8 cellular contexts compared by ENCODE assay signal in genomic region chr6:131914967-131915751, GRCh38. TPM values are rescaled to one million over a fixed set of nuclear protein-coding genes. Genes with fewer than 3 reads are reported as not detected.
A peak's percentile ranks its signal among the peaks of the same experiment; 100 is the strongest.
DNase-seq lines count a peak whose midpoint lies in the region; ATAC-seq and TF ChIP-seq lines count a peak whose summit lies in the region.

No MANE protein-coding gene starts in this region.

- TF ChIP-seq RAD21 in IMR-90 (IDR thresholded peaks at IDR 0.05; ENCODE audit: low read length), result peak; percentile 89

- dilution Hi-C loops in IMR-90 (cut with HindIII; ENCODE audit: low sequenced_read_pairs, unreplicated experiment), result no loop called here

- H3K79me1 ChIP-seq in IMR-90 (ENCODE audit: low read depth in 1 of 2, low read length in 2 of 2), result no peaks in the 10 kb centered on the region

- no peak overlapping the region for H3K4me2 ChIP-seq in IMR-90 (ENCODE audit: low read depth, low read length)

- DNase-seq in ELF-1 (ENCODE audit: low read depth, low spot score) (peak; percentile 32), IMR-90 (peak; percentile 89), SHP77 treated with DMSO at 0.1 percent for 48 hours (lab: John Stamatoyannopoulos, UW) (peak; percentile 20), adrenal gland (peak; percentile 56 to 84 (median 74)), heart right ventricle (peak in 1 of 2 donors; percentile 63), retina (peak; percentile 64), cortex of kidney (lab: John Stamatoyannopoulos, UW) (no peak)

- POLR2A ChIA-PET in IMR-90 (lab: Charles Lee; ENCODE audit: unreplicated experiment), result interaction anchor here (0.6 to 0.9 kb wide), 2 partner anchors 36 to 182 kb away, joined by 4 to 5 read pairs; partner anchors contain the start of gene CCN2

- TF ChIP-seq POLR2A in IMR-90 (IDR thresholded peaks at IDR 0.05; ENCODE audit: low read depth, low read length), result no peak
- no peak for TF ChIP-seq POLR2A in adrenal gland (IDR thresholded peaks at IDR 0.05)

- H3K27me3 ChIP-seq in IMR-90 (ENCODE audit: control insufficient read depth, insufficient read depth, low read length) (no peaks in the 10 kb centered on the region), adrenal gland (no peaks in the 10 kb centered on the region), heart right ventricle (peaks cover 0 to 40% (median 14%) of the 10 kb centered on the region in 7 donors)

- intact Hi-C loops in IMR-90 (cut with micrococcal nuclease), result loop anchor here (2.0 to 5.0 kb wide), 4 partner anchors 108 to 570 kb away; partner anchors contain the start of gene ENPP1
- intact Hi-C loops in adrenal gland (cut with DNase I), result loop anchor here (5.0 to 10.0 kb wide), 3 partner anchors 133 to 307 kb away; no protein-coding TSS in a partner anchor
- intact Hi-C loops in heart right ventricle (cut with DNase I), result loop anchor here in 7 of 10 donors (5.0 to 10.0 kb wide), 5 partner anchors 130 to 570 kb away; no protein-coding TSS in a partner anchor

- peak overlapping the region; percentile 17 for H2AK9ac ChIP-seq in IMR-90 (replicated peaks; ENCODE audit: low read depth, low read length, poor library complexity)

- H3K14ac ChIP-seq in IMR-90 (replicated peaks; ENCODE audit: low read depth, low read length), result peak overlapping the region; percentile 61

- peak overlapping the region; percentile 79; the same call in 1 of the 2 replicates for H2AK5ac ChIP-seq in IMR-90 (ENCODE audit: low read depth, low read length)

- no peaks in the 10 kb centered on the region for H4K20me1 ChIP-seq in IMR-90 (ENCODE audit: insufficient read depth, low read length)

- H4K91ac ChIP-seq in IMR-90 (ENCODE audit: insufficient read depth, low read depth, low read length), result no peak overlapping the region

- H3K27ac ChIP-seq in IMR-90 (ENCODE audit: insufficient read depth, low read length), result no peak overlapping the region
- no peak overlapping the region for H3K27ac ChIP-seq in adrenal gland
- H3K27ac ChIP-seq in heart right ventricle, result no peak overlapping the region

- H4K8ac ChIP-seq in IMR-90 (ENCODE audit: low read depth in 2 of 2, low read length in 2 of 2), result peak overlapping the region in 1 of 2 experiments; percentile 37; a peak in 1 of 4 replicates

- no peak overlapping the region for H4K5ac ChIP-seq in IMR-90 (ENCODE audit: low read depth, low read length)

- H3K9me1 ChIP-seq in IMR-90 (ENCODE audit: insufficient read depth, low read length), result 0 out of 2 replicates have a peak, but pooled peaks cover 3% of the 10 kb centered on the region

- peak overlapping the region; percentile 61 for H3K4ac ChIP-seq in IMR-90 (ENCODE audit: low read depth, low read length)

- peak overlapping the region; percentile 87 for H2BK15ac ChIP-seq in IMR-90 (ENCODE audit: low read depth, low read length)

- H2AFZ ChIP-seq in IMR-90 (replicated peaks; ENCODE audit: low read length, poor library complexity), result peak overlapping the region; percentile 47

- peak overlapping the region; percentile 73; the same call in 1 of the 2 replicates for H2BK120ac ChIP-seq in IMR-90 (ENCODE audit: low read depth, low read length)

- H2BK20ac ChIP-seq in IMR-90 (ENCODE audit: low read depth, low read length), result peak overlapping the region; percentile 86

- BruUV-seq in IMR-90 (replicated peaks; lab: Mats Ljungman, UMichigan), result no TSS peak

- H3K56ac ChIP-seq in IMR-90 (ENCODE audit: extremely low read depth, insufficient read depth, low read length), result no peak overlapping the region

- H3K9me3 ChIP-seq in IMR-90 (ENCODE audit: control insufficient read depth, insufficient read depth, low read length), result no peaks in the 10 kb centered on the region
- no peaks in the 10 kb centered on the region for H3K9me3 ChIP-seq in adrenal gland (replicated peaks in 1 of 3)
- H3K9me3 ChIP-seq in heart right ventricle, result peaks cover 0 to 4% (median 0%) of the 10 kb centered on the region in 11 donors

- H3K4me1 ChIP-seq in IMR-90 (ENCODE audit: control insufficient read depth, insufficient read depth, low read length) (peaks cover 3% of the 10 kb centered on the region), adrenal gland (replicated peaks in 1 of 2) (no peaks in the 10 kb centered on the region), heart right ventricle (peaks cover 0 to 8% (median 0%) of the 10 kb centered on the region in 9 donors)

- no peak overlapping the region for H3K23ac ChIP-seq in IMR-90 (ENCODE audit: low read depth, low read length)

- no peak overlapping the region for H3K18ac ChIP-seq in IMR-90 (ENCODE audit: low read depth, low read length)

- ATAC-seq in GM21526 (IDR thresholded peaks at IDR 0.05; ENCODE audit: low FRiP score, unreplicated experiment) (peak; percentile 90), IMR-90 (ENCODE audit: low read depth) (peak; percentile 87), heart right ventricle (peak in 6 of 8 donors; percentile 51 to 77 (median 71))

- H3K4me3 ChIP-seq in IMR-90 (ENCODE audit: insufficient read depth, low read depth, low read length) (no peak overlapping the region), adrenal gland (no peak overlapping the region), heart right ventricle (no peak overlapping the region)

- WGBS in IMR-90 (ENCODE audit: extremely low coverage in 2 of 2, insufficient read length in 1 of 2), 2 experiments, result 55% methylated on average over 2 of the region's 10 CpGs; no CpG with 5 or more reads in 1 of the 2 experiments
- 23 to 31% (median 26%) methylated on average over 10 of the region's 10 CpGs for WGBS in adrenal gland, 4 donors
- WGBS in heart right ventricle, 2 donors, result 33 to 34% methylated on average over 10 of the region's 10 CpGs

- no peak overlapping the region for H2BK5ac ChIP-seq in IMR-90 (ENCODE audit: low read depth, low read length, poor library complexity, severe bottlenecking)

- in situ Hi-C loops in IMR-90 (cut with MboI; ENCODE audit: low sequenced_read_pairs), result loop anchor here (5.0 kb wide), 2 partner anchors 223 to 567 kb away; no protein-coding TSS in a partner anchor

- TF ChIP-seq CTCF in IMR-90 (conservative IDR thresholded peaks at IDR 0.05; ENCODE audit: low read depth, low read length) (peak; percentile 89), adrenal gland (IDR thresholded peaks at IDR 0.05) (peak; percentile 69 to 82 (median 78)), heart right ventricle (IDR thresholded peaks at IDR 0.05) (peak; percentile 63 to 89 (median 84))

- no peak overlapping the region for H3K9ac ChIP-seq in IMR-90 (ENCODE audit: low read depth, low read length)

- CTCF ChIA-PET in IMR-90 (lab: Yijun Ruan, JAX), result interaction anchor here (0.5 to 2.0 kb wide), 23 partner anchors 8 to 904 kb away, joined by 3 to 11 read pairs (median 3); partner anchors contain the start of gene CCN2

- H3K36me3 ChIP-seq in IMR-90 (ENCODE audit: control insufficient read depth, insufficient read depth, low read length) (no peaks in the 10 kb centered on the region), adrenal gland (replicated peaks in 1 of 2) (no peaks in the 10 kb centered on the region), heart right ventricle (no peaks in the 10 kb centered on the region)

TF ChIP-seq in IMR-90, 13 proteins besides CTCF, POLR2A, EP300 and RAD21:
- TF ChIP-seq SMC3 (IDR thresholded peaks at IDR 0.05; ENCODE audit: low read depth, low read length) (peak; percentile 80), MAZ (IDR thresholded peaks at IDR 0.05; ENCODE audit: borderline replicate concordance, low read depth, low read length) (no peak)

RNA-seq across cellular contexts. Expression of gene CCN2, which starts 36.0 kb away (rescaled TPM):
- 148 and 211 TPM in 2 replicates for total RNA-seq in IMR-90 (2012; rRNA removed)
- polyA plus RNA-seq in IMR-90 (2012; rRNA removed), result 1,205 and 1,345 TPM in 2 replicates
- polyA plus RNA-seq in IMR-90 (2012; cell fraction: cytosol; rRNA removed), result 703 and 2,182 TPM in 2 replicates
- polyA plus RNA-seq in IMR-90 (2012; cell fraction: nucleus; rRNA removed; ENCODE audit: low replicate concordance), result 1,717 and 1,819 TPM in 2 replicates
- total RNA-seq in adrenal gland, result 100 to 1,000 TPM in 1 of 8 donors, 10 to 100 TPM in 7; 21.5 to 164 (median 70.7) TPM
- 10 to 100 TPM; 27.7 to 80.5 (median 29.9) TPM for polyA plus RNA-seq in adrenal gland
- total RNA-seq in heart right ventricle, result 10 to 100 TPM in 9 of 10 donors, 1 to 10 TPM in 1; 6.1 to 60.5 (median 40.7) TPM
- polyA plus RNA-seq in heart right ventricle, result 10 to 100 TPM in 1 of 2 donors, 1 to 10 TPM in 1; 6.5 to 71.3 TPM
